Comparison of ENCODE assay signal across 23 cellular contexts in genomic region chr2:79627237-79627636, GRCh38.
"Had no signal": no experiment of that assay in that cellular context is flagged by ENCODE, and none has a peak within 500 bp of the region (broad histone marks: within the 10 kb centered on the region; RNA-seq: fewer than 3 reads in every experiment).

No MANE protein-coding gene starts in this region.

- H3K27me3 Mint-ChIP-seq: activated naive CD8-positive, alpha-beta T cell; activated T-cell treated with anti-CD3 and anti-CD28 coated beads, Interleukin-2, amount 50 U/mL, for 24 hours; brain; central memory CD8-positive, alpha-beta T cell had no signal

- H3K36me3 ChIP-seq: SJSA1 had no signal

- H3K27me3 ChIP-seq: SJSA1 had no signal

- H3K27ac Mint-ChIP-seq: activated CD8-positive, alpha-beta T cell treated with anti-CD3 and anti-CD28 coated beads, Interleukin-2, amount 10 ng/mL, durations not matched to agents 7 days and 5 days; activated naive CD4-positive, alpha-beta T cell treated with anti-CD3 and anti-CD28 coated beads for 36 hours; activated naive CD8-positive, alpha-beta T cell; activated T-cell treated with anti-CD3 and anti-CD28 coated beads, Interleukin-2, amount 50 U/mL, for 24 hours; T-helper 1 cell treated with Interleukin-12 subunit alpha and Interleukin-12 subunit beta and Interleukin-4 antibody, amounts not matched to agents 30 μg/mL and 1 μg/mL, for 36 hours had no signal

- H3K4me3 Mint-ChIP-seq: activated CD8-positive, alpha-beta T cell treated with anti-CD3 and anti-CD28 coated beads, Interleukin-2, amount 10 ng/mL, durations not matched to agents 7 days and 5 days; activated naive CD4-positive, alpha-beta T cell treated with anti-CD3 and anti-CD28 coated beads for 36 hours; activated naive CD8-positive, alpha-beta T cell; activated T-cell treated with anti-CD3 and anti-CD28 coated beads, Interleukin-2, amount 50 U/mL, for 24 hours; brain; central memory CD8-positive, alpha-beta T cell; T-helper 1 cell treated with Interleukin-12 subunit alpha and Interleukin-12 subunit beta and Interleukin-4 antibody, amounts not matched to agents 30 μg/mL and 1 μg/mL, for 36 hours had no signal

- H3K9me3 ChIP-seq: SJSA1 had no signal

- H3K27ac ChIP-seq: SJSA1 had no signal

- DNase-seq: activated CD4-positive, alpha-beta T cell treated with anti-CD3 and anti-CD28 coated beads for 48 hours; activated CD4-positive, alpha-beta T cell treated with anti-CD3 and anti-CD28 coated beads, Interleukin-2, amount 50 U/mL, for 4 hours; activated CD8-positive, alpha-beta memory T cell treated with anti-CD3 and anti-CD28 coated beads, Interleukin-2, amount 50 U/mL, for 48 hours; activated CD8-positive, alpha-beta T cell treated with anti-CD3 and anti-CD28 coated beads, Interleukin-2, amount 10 ng/mL, durations not matched to agents 7 days and 5 days; activated effector memory CD4-positive, alpha-beta T cell treated with anti-CD3 and anti-CD28 coated beads, Interleukin-2, amount 50 U/mL, for 16 hours; activated naive CD4-positive, alpha-beta T cell treated with anti-CD3 and anti-CD28 coated beads for 36 hours; activated T-cell treated with anti-CD3 and anti-CD28 coated beads, Interleukin-2, amount 50 U/mL, for 24 hours; cortex of kidney; Karpas-422; NCI-H1105; NCI-H1436; NCI-H1694 treated with DMSO at 0.1 percent for 48 hours; NCI-H2029 treated with DMSO at 0.1 percent for 48 hours; NCI-H510A treated with DMSO at 0.1 percent for 48 hours; NCI-H69; NK-92 treated with Interleukin-12 subunit alpha and Interleukin-12 subunit beta, amount 100 ng/mL, for 24 hours; PC-3; SHP77 had no signal

- H3K4me3 ChIP-seq: SJSA1 had no signal

- H3K36me3 Mint-ChIP-seq: activated naive CD8-positive, alpha-beta T cell; brain had no signal

- H3K4me1 Mint-ChIP-seq: central memory CD8-positive, alpha-beta T cell had no signal

- H3K9me3 Mint-ChIP-seq: brain had no signal
